ENCODE assay signal across 13 cellular contexts in the genomic region with DNA sequence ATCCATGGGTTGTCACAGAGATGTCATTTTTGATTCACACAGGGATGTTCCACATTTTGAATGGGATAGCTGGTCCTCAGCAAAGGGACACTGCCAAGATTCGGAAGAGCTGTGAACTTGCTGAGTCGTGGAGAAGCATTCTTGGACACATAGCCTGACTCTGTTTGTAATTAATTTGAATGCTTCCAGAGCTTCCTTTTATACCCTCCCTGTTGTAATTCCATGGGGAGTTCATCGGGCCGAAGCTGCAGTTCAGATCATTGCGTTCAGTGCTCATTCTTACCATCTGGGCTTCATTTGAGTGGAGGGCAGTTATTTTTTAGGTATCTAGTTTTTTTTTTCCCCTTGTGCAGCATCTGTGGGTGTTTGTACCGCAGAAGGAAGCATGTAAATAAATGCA.
"Had no signal": no experiment of that assay in that cellular context is flagged by ENCODE, and none has a peak within 500 bp of the region (broad histone marks: within the 10 kb centered on the region; RNA-seq: fewer than 3 reads in every experiment).

No MANE protein-coding gene starts in this region.

- ATAC-seq: heart right ventricle; naive thymus-derived CD4-positive, alpha-beta T cell; stimulated activated naive B cell treated with anti-CD40 and anti-IgM and Interleukin-4, amounts not matched to agents 10 μg/mL and 1 μg/mL and 100 μg/mL, for 72 hours; stimulated activated naive CD8-positive, alpha-beta T cell treated with anti-CD3 and anti-CD28 coated beads, Interleukin-15, amount 100 ng/mL, for 72 hours; upper lobe of right lung had no signal

- DNase-seq: effector CD4-positive, alpha-beta T cell; heart right ventricle; hypothalamus; kidney glomerular epithelial cell; naive thymus-derived CD4-positive, alpha-beta T cell; posterior cingulate gyrus; sigmoid colon; stimulated activated CD4-positive, alpha-beta T cell treated with anti-CD3 and anti-CD28 coated beads, Interleukin-2, amount 100 ng/mL, for 24 hours; stimulated activated CD4-positive, alpha-beta T cell treated with anti-CD3 and anti-CD28 coated beads, Interleukin-4, amount 100 ng/mL, for 4 hours; stimulated activated naive B cell treated with anti-CD40 and anti-IgM and Interleukin-4, amounts not matched to agents 10 μg/mL and 1 μg/mL and 100 μg/mL, for 72 hours; stimulated activated naive CD8-positive, alpha-beta T cell treated with anti-CD3 and anti-CD28 coated beads, Interleukin-15, amount 100 ng/mL, for 72 hours; testis; upper lobe of right lung had no signal
